15 cellular contexts compared by ENCODE assay signal in genomic region chr10:4282496-4282895, GRCh38.
"Had no signal": no experiment of that assay in that cellular context is flagged by ENCODE, and none has a peak within 500 bp of the region (broad histone marks: within the 10 kb centered on the region; RNA-seq: fewer than 3 reads in every experiment).

No MANE protein-coding gene starts in this region.

- H3K4me3 ChIP-seq: ovary had no signal

- H3K9me3 ChIP-seq: ovary had no signal

- H3K27me3 ChIP-seq: ovary had no signal

- ATAC-seq: activated CD4-positive, alpha-beta T cell treated with anti-CD3 and anti-CD28 coated beads for 36 hours; activated CD8-positive, alpha-beta T cell treated with anti-CD3 and anti-CD28 coated beads for 36 hours had no signal

- H3K27ac ChIP-seq: ovary, WERI-Rb-1 had no signal

- H3K27ac Mint-ChIP-seq: activated CD4-positive, alpha-beta T cell treated with anti-CD3 and anti-CD28 coated beads for 36 hours; activated CD8-positive, alpha-beta T cell treated with anti-CD3 and anti-CD28 coated beads for 36 hours; activated T-helper 1 cell treated with anti-CD3 and anti-CD28 coated beads, Interleukin-12 subunit alpha, Interleukin-12 subunit beta, Interleukin-2, Interleukin-4 antibody, amounts not matched to agents 30 ng/mL and 10 ng/mL and 1 ng/mL, durations not matched to agents 14 hours and 24 hours and 36 hours; stimulated activated naive CD8-positive, alpha-beta T cell treated with anti-CD3 and anti-CD28 coated beads, Interleukin-15, Interleukin-2, amounts not matched to agents 100 ng/mL and 50 ng/mL, for 24 hours had no signal

- H3K9me3 Mint-ChIP-seq: activated CD8-positive, alpha-beta T cell treated with anti-CD3 and anti-CD28 coated beads for 36 hours; activated T-helper 1 cell treated with anti-CD3 and anti-CD28 coated beads, Interleukin-12 subunit alpha, Interleukin-12 subunit beta, Interleukin-2, Interleukin-4 antibody, amounts not matched to agents 30 ng/mL and 10 ng/mL and 1 ng/mL, durations not matched to agents 14 hours and 24 hours and 36 hours; central memory CD8-positive, alpha-beta T cell; dendritic cell treated with granulocyte-macrophage colony-stimulating factor and Interleukin-4, amounts not matched to agents 40 ng/mL and 50 ng/mL, for 4 days; neural crest cell; stimulated activated naive CD8-positive, alpha-beta T cell treated with anti-CD3 and anti-CD28 coated beads, Interleukin-15, Interleukin-2, amounts not matched to agents 100 ng/mL and 50 ng/mL, for 24 hours had no signal

- DNase-seq: activated CD4-positive, alpha-beta T cell treated with anti-CD3 and anti-CD28 coated beads for 36 hours; activated CD8-positive, alpha-beta memory T cell treated with anti-CD3 and anti-CD28 coated beads, Interleukin-2, amount 50 U/mL, for 4 hours; activated CD8-positive, alpha-beta T cell treated with anti-CD3 and anti-CD28 coated beads for 36 hours; activated naive CD4-positive, alpha-beta T cell treated with Interleukin-2 at 50 U/mL for 16 hours; glutamatergic neuron; ovary; stimulated activated CD4-positive, alpha-beta T cell treated with anti-CD3 and anti-CD28 coated beads, Interleukin-15, amount 100 ng/mL, for 24 hours; stimulated activated CD4-positive, alpha-beta T cell treated with anti-CD3 and anti-CD28 coated beads, Interleukin-4, amount 100 ng/mL, for 24 hours; T-helper 9 cell; WERI-Rb-1 had no signal

- H3K36me3 ChIP-seq: ovary, WERI-Rb-1 had no signal
